ENCODE assay signal across 20 cellular contexts in genomic region chr1:234570336-234570735, GRCh38. TPM values are rescaled to one million over a fixed set of nuclear protein-coding genes. Genes with fewer than 3 reads are reported as not detected.
DNase-seq lines count a peak whose midpoint lies in the region; ATAC-seq and TF ChIP-seq lines count a peak whose summit lies in the region.
"Had no signal": no experiment of that assay in that cellular context is flagged by ENCODE, and none has a peak within 500 bp of the region (broad histone marks: within the 10 kb centered on the region; RNA-seq: fewer than 3 reads in every experiment).

No MANE protein-coding gene starts in this region.

- 72% methylated on average over 3 of the region's 3 CpGs for WGBS in prostate gland

- TF ChIP-seq POLR2A in prostate gland (IDR thresholded peaks at IDR 0.05): no peak

- DNase-seq in activated CD8-positive, alpha-beta memory T cell treated with anti-CD3 and anti-CD28 coated beads for 24 hours: peak; percentile 19
- no peak for DNase-seq in activated CD8-positive, alpha-beta memory T cell treated with anti-CD3 and anti-CD28 coated beads, Interleukin-2, amount 50 U/mL, for 48 hours
- DNase-seq in GM12865 (ENCODE audit: low read depth) (peak; percentile 14), NCI-H1436 (lab: John Stamatoyannopoulos, UW) (peak; percentile 66), WERI-Rb-1 (peak; percentile 5), prostate gland (ENCODE audit: low spot score) (no peak), ACHN (no peak)
- DNase-seq: CD4-positive, alpha-beta memory T cell; DMS153; GDM1; KG1; NCI-H2107; NCI-H526 treated with DMSO at 0.1 percent for 48 hours; SIG-M5; T-cell had no signal

- H3K4me3 ChIP-seq in GM12865 (ENCODE audit: low read depth, low read length) (no peak overlapping the region), WERI-Rb-1 (ENCODE audit: low read depth, low read length) (no peak overlapping the region), prostate gland (no peak overlapping the region)
- H3K4me3 ChIP-seq: A549, BLaER1 had no signal

- TF ChIP-seq CTCF in GM12865 (IDR thresholded peaks at IDR 0.05; ENCODE audit: insufficient read depth, low read depth, low read length, missing control alignments): no peak
- no peak for TF ChIP-seq CTCF in WERI-Rb-1 (IDR thresholded peaks at IDR 0.05; ENCODE audit: low read depth, low read length)
- TF ChIP-seq CTCF in prostate gland (IDR thresholded peaks at IDR 0.05): no peak

- H3K27me3 ChIP-seq in WERI-Rb-1 (ENCODE audit: insufficient read depth, low read depth, severe bottlenecking) (no peaks in the 10 kb centered on the region), prostate gland (replicated peaks; ENCODE audit: insufficient read depth) (no peaks in the 10 kb centered on the region)
- H3K27me3 ChIP-seq: BLaER1 had no signal

- H3K36me3 ChIP-seq in WERI-Rb-1 (no peaks in the 10 kb centered on the region), prostate gland (no peaks in the 10 kb centered on the region)
- H3K36me3 ChIP-seq: BLaER1 had no signal

- H3K27ac ChIP-seq in WERI-Rb-1 (no peak overlapping the region), prostate gland (no peak overlapping the region)
- H3K27ac ChIP-seq: BLaER1 had no signal

- intact Hi-C loops in prostate gland (cut with DNase I): no loop called here

- in situ Hi-C loops in ACHN (cut with HindIII; ENCODE audit: low pct_ligation_motif_present, low pct_unique_long_range_greater_than_20kb, low sequenced_read_pairs): no loop called here

- ATAC-seq in GM19324 (IDR thresholded peaks at IDR 0.05; ENCODE audit: low FRiP score, unreplicated experiment): no peak
- ATAC-seq: A549, HepG2, SK-N-SH treated with all-trans-retinoic acid at 6 μM for 48 hours, T-cell had no signal

- peaks cover 5% of the 10 kb centered on the region for H3K9me3 ChIP-seq in WERI-Rb-1 (ENCODE audit: severe bottlenecking)
- H3K9me3 ChIP-seq in prostate gland: no peaks in the 10 kb centered on the region
- H3K9me3 ChIP-seq: A549, BLaER1 had no signal

- H3K4me1 ChIP-seq in prostate gland (replicated peaks): no peaks in the 10 kb centered on the region

RNA-seq across cellular contexts. Expression of gene IRF2BP2, which starts 39.6 kb away (rescaled TPM):
- 100 to 1,000 TPM; 111 to 124 TPM for total RNA-seq in prostate gland

Comparison
In these comparisons a context has a peak if more than half of its experiments do, and no peak if none do; other contexts are left out.
1. DNase-seq: peak in activated CD8-positive, alpha-beta memory T cell treated with anti-CD3 and anti-CD28 coated beads for 24 hours (single experiment), GM12865 (single experiment), NCI-H1436 (single experiment) and WERI-Rb-1 (single experiment); none in activated CD8-positive, alpha-beta memory T cell treated with anti-CD3 and anti-CD28 coated beads, Interleukin-2, amount 50 U/mL, for 48 hours (single experiment), prostate gland (single experiment) and ACHN (single experiment).